Comparison of ENCODE assay signal across 16 cellular contexts in the genomic region with DNA sequence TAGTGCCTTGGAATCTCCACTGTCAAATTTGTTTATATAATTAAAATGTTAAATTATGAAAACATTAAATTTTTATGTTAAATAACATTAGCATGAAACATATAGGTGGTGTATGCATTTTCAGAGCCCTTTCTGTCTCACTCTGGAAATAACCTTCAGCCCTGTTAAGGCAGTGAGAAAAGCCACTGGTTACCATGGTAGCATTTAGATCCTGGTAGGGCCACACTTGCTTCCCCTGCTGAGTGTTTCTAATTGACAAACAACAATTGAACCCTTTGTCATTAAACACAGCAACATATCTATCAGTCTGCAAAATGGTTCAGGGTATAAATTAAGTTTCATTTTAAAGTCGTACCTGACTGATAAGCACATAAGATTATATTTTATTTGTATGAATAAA.
"Had no signal": no experiment of that assay in that cellular context is flagged by ENCODE, and none has a peak within 500 bp of the region (broad histone marks: within the 10 kb centered on the region; RNA-seq: fewer than 3 reads in every experiment).

No MANE protein-coding gene starts in this region.

- H3K27me3 ChIP-seq: neutrophil, stomach, testis, upper lobe of right lung had no signal

- H3K4me3 ChIP-seq: left ventricle myocardium inferior, mucosa of descending colon, stomach, testis, upper lobe of right lung had no signal

- ATAC-seq: activated naive CD4-positive, alpha-beta T cell treated with anti-CD3 and anti-CD28 coated beads, Interleukin-2, amount 50 U/mL, for 72 hours; activated T-cell treated with anti-CD3 and anti-CD28 coated beads, Interleukin-2, amount 50 U/mL, for 72 hours; esophagus mucosa; mucosa of descending colon; naive thymus-derived CD4-positive, alpha-beta T cell; upper lobe of right lung had no signal

- H3K27ac ChIP-seq: left ventricle myocardium inferior, neutrophil, stomach, testis, upper lobe of right lung, WERI-Rb-1 had no signal

- DNase-seq: activated CD4-positive, alpha-beta memory T cell treated with anti-CD3 and anti-CD28 coated beads, Interleukin-2, amount 10 ng/mL, durations not matched to agents 7 days and 5 days; activated CD4-positive, alpha-beta T cell treated with anti-CD3 and anti-CD28 coated beads for 4 hours; activated gamma-delta T cell; activated T-cell treated with anti-CD3 and anti-CD28 coated beads, Interleukin-2, amount 50 U/mL, for 72 hours; amniotic stem cell; left ventricle myocardium inferior; mucosa of descending colon; naive thymus-derived CD4-positive, alpha-beta T cell; stimulated activated CD4-positive, alpha-beta T cell treated with anti-CD3 and anti-CD28 coated beads, Interleukin-1b, Interleukin-23, amount 100 ng/mL, for 48 hours; stomach; testis; upper lobe of right lung; WERI-Rb-1 had no signal

- H3K9me3 ChIP-seq: left ventricle myocardium inferior, mucosa of descending colon, neutrophil, stomach, testis, upper lobe of right lung had no signal

- H3K4me1 ChIP-seq: left ventricle myocardium inferior, stomach, testis, upper lobe of right lung had no signal
